Comparison of ENCODE assay signal across 26 cellular contexts in the genomic region with DNA sequence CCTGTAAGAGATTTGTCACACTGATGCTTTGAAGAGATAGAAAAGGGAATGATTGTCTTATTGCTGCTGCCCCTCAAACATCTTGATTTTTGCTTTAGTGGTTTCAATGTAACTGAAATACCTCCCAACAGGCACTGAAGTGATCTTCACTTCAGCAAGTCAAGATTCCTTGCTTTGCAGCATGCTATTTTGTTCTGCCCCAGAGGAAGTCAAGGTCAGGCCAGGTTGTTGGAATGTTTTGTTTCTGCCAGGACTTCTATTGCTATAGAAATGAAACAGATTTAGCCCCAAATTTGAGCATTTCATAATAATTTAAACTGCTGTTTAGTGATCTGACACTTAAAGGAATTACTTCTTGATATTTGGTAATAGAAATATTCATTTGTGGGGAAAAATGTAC.
DNase-seq lines count a peak whose midpoint lies in the region; ATAC-seq and TF ChIP-seq lines count a peak whose summit lies in the region.
"Had no signal": no experiment of that assay in that cellular context is flagged by ENCODE, and none has a peak within 500 bp of the region (broad histone marks: within the 10 kb centered on the region; RNA-seq: fewer than 3 reads in every experiment).

No MANE protein-coding gene starts in this region.

- no peak overlapping the region for H3K4me3 ChIP-seq in cardiac muscle cell

- H3K27me3 ChIP-seq in cardiac muscle cell: no peaks in the 10 kb centered on the region

- H3K36me3 ChIP-seq in cardiac muscle cell: no peaks in the 10 kb centered on the region

- H3K27ac ChIP-seq in cardiac muscle cell: peak overlapping the region; percentile 15
- H3K27ac ChIP-seq: C4-2B had no signal

- intact Hi-C loops in left cardiac atrium (cut with DNase I): no loop called here

- H3K9me3 ChIP-seq in cardiac muscle cell (ENCODE audit: low read depth): no peaks in the 10 kb centered on the region
- H3K9me3 ChIP-seq: SK-N-SH had no signal

- H3K4me1 ChIP-seq in cardiac muscle cell (ENCODE audit: low read depth): peaks cover 13% of the 10 kb centered on the region

- no peak for ATAC-seq in left cardiac atrium
- ATAC-seq in GM19463 (IDR thresholded peaks at IDR 0.05; ENCODE audit: unreplicated experiment): no peak
- ATAC-seq: Panc1 had no signal

- DNase-seq in cardiac muscle cell (ENCODE audit: low read depth in 1 of 2, low spot score in 1 of 2) (peak; percentile 2 to 57), left cardiac atrium (no peak), dermis blood vessel endothelial cell (peak; percentile 2), glomerular endothelial cell (ENCODE audit: extremely low read depth, low read depth, low spot score) (peak; percentile 5), T-helper 2 cell (no peak), amniotic stem cell (lab: John Stamatoyannopoulos, UW) (no peak)
- DNase-seq in activated CD4-positive, CD25-positive, alpha-beta regulatory T cell (lab: John Stamatoyannopoulos, UW): no peak
- DNase-seq: 8988T; Calu3; CD8-positive, alpha-beta memory T cell; DMS53; GDM1; H7; Karpas-422; NCI-H1417 treated with DMSO at 0.1 percent for 48 hours; NCI-H187; NCI-H2107; NCI-H345; NCI-H524; NCI-H774; NK-92 treated with Interleukin-12 subunit alpha and Interleukin-12 subunit beta, amount 100 ng/mL, for 24 hours; SIG-M5; SK-N-SH had no signal

- no peak for TF ChIP-seq CTCF in cardiac muscle cell (IDR thresholded peaks at IDR 0.05; ENCODE audit: low read depth, low read length)

Comparison
In these comparisons a context has a peak if more than half of its experiments do, and no peak if none do; other contexts are left out.
1. DNase-seq: peak in cardiac muscle cell (2 of 2), dermis blood vessel endothelial cell (single experiment) and glomerular endothelial cell (single experiment); none in left cardiac atrium (single experiment), T-helper 2 cell (0 of 5), amniotic stem cell (single experiment) and activated CD4-positive, CD25-positive, alpha-beta regulatory T cell (0 of 4).